ENCODE assay signal across 8 cellular contexts in genomic region chr1:17696417-17697301, GRCh38. TPM values are rescaled to one million over a fixed set of nuclear protein-coding genes. Genes with fewer than 3 reads are reported as not detected.
DNase-seq lines count a peak whose midpoint lies in the region; ATAC-seq and TF ChIP-seq lines count a peak whose summit lies in the region.

No MANE protein-coding gene starts in this region.

- peaks cover 4 to 6% of the 10 kb centered on the region in 2 experiments for H3K4me1 ChIP-seq in HCT116 (ENCODE audit: control insufficient read depth in 1 of 2, insufficient read depth in 2 of 2, low read length in 2 of 2)
- no peaks in the 10 kb centered on the region for H3K4me1 ChIP-seq in Peyer's patch

- peak; percentile 89 for ATAC-seq in HCT116

- 0 out of 2 replicates have a peak, but pooled peaks have one; percentile 38 for TF ChIP-seq RAD21 in HCT116 (IDR thresholded peaks at IDR 0.05; ENCODE audit: low read depth)

- H3K9me2 ChIP-seq in HCT116 (ENCODE audit: insufficient read depth) = no peaks in the 10 kb centered on the region

- no peaks in the 10 kb centered on the region for H3K36me3 ChIP-seq in HCT116 (ENCODE audit: control insufficient read depth in 1 of 2, insufficient read depth in 2 of 2, low read length in 2 of 2)
- peaks cover 0 to 47% (median 0%) of the 10 kb centered on the region in 3 donors for H3K36me3 ChIP-seq in Peyer's patch

- H4K20me1 ChIP-seq in HCT116 (ENCODE audit: insufficient read depth) = no peaks in the 10 kb centered on the region

- intact Hi-C loops in HCT116 (cut with micrococcal nuclease) = loop anchor here (1.0 to 2.0 kb wide), 2 partner anchors 36 to 202 kb away; no protein-coding TSS in a partner anchor

- POLR2A ChIA-PET in HCT116 (lab: Charles Lee) = no interaction called here

- H3K9me3 ChIP-seq in HCT116 (ENCODE audit: control insufficient read depth in 1 of 2, insufficient read depth in 1 of 2, low read depth in 1 of 2, low read length in 2 of 2) = no peaks in the 10 kb centered on the region
- H3K9me3 ChIP-seq in Peyer's patch = no peaks in the 10 kb centered on the region

- no TSS peak for BruUV-seq in HCT116 (replicated peaks; lab: Mats Ljungman, UMichigan)

- no peak overlapping the region for H3K4me2 ChIP-seq in HCT116 (ENCODE audit: low read length)

- no peak overlapping the region for H2AFZ ChIP-seq in HCT116 (ENCODE audit: low read depth, low read length, poor library complexity, severe bottlenecking)

- TF ChIP-seq POLR2A in HCT116 (IDR thresholded peaks at IDR 0.05; ENCODE audit: borderline replicate concordance, extremely low read depth, insufficient read depth, insufficient read length) (no peak), Peyer's patch (IDR thresholded peaks at IDR 0.05) (no peak)

- CTCF ChIA-PET in HCT116 (lab: Charles Lee) = interaction anchor here (0.6 to 1.5 kb wide), 7 partner anchors 12 to 879 kb away, joined by 3 to 7 read pairs (median 4); no protein-coding TSS in a partner anchor

- TF ChIP-seq CTCF in HCT116 (IDR thresholded peaks at IDR 0.05 in 2 of 3, conservative IDR thresholded peaks at IDR 0.05 in 1 of 3; ENCODE audit: borderline replicate concordance in 1 of 3, insufficient read depth in 1 of 3, low read depth in 2 of 3, low read length in 2 of 3) = peak; percentile 35 to 56 (median 48); a peak in 5 of 6 replicates
- TF ChIP-seq CTCF in Peyer's patch (IDR thresholded peaks at IDR 0.05) = peak in 1 of 6 experiments; percentile 14

- H3K4me3 ChIP-seq in HCT116 (replicated peaks in 1 of 2; ENCODE audit: low read depth in 1 of 2, low read length in 2 of 2) (no peak overlapping the region), skeletal muscle cell (ENCODE audit: low read depth, low read length) (no peak overlapping the region), Peyer's patch (no peak overlapping the region)

- peak; percentile 7 for DNase-seq in HCT116 (ENCODE audit: low read depth, low spot score)
- peak; percentile 80 for DNase-seq in amniotic epithelial cell (ENCODE audit: low read depth)
- DNase-seq in hepatic stellate cell (ENCODE audit: low spot score) = peak; percentile 46
- peak; percentile 34 for DNase-seq in skeletal muscle cell (ENCODE audit: low read depth)
- no peak for DNase-seq in DMS153 treated with DMSO at 0.1 percent for 48 hours (lab: John Stamatoyannopoulos, UW; ENCODE audit: unreplicated experiment)
- DNase-seq in activated gamma-delta T cell treated with Interleukin-2 at 50 U/mL for 16 hours = no peak
- DNase-seq in Kasumi-1 (lab: John Stamatoyannopoulos, UW) = no peak
- DNase-seq in Peyer's patch = no peak

- RAD21 ChIA-PET in HCT116 (lab: Charles Lee; ENCODE audit: low non-redundant PET in 1 of 2, low total read pairs in 2 of 2, uncharacterized antibody in 2 of 2, unreplicated experiment in 2 of 2) = interaction anchor here in 1 of 2 experiments (1.0 kb wide), 1 partner anchor 885 kb away, joined by 3 read pairs; no protein-coding TSS in a partner anchor

- no peaks in the 10 kb centered on the region for H3K79me2 ChIP-seq in HCT116 (ENCODE audit: insufficient read depth, low read length)

- no peaks in the 10 kb centered on the region for H3K27me3 ChIP-seq in HCT116 (ENCODE audit: insufficient read depth, low read length)
- H3K27me3 ChIP-seq in Peyer's patch = no peaks in the 10 kb centered on the region

- H3K27ac ChIP-seq in HCT116 (ENCODE audit: low read depth, low read length) (no peak overlapping the region), Peyer's patch (no peak overlapping the region)

- H3K9ac ChIP-seq in HCT116 (ENCODE audit: low read length) = no peak overlapping the region

TF ChIP-seq in HCT116, 20 proteins besides CTCF, POLR2A, EP300 and RAD21:
- no peak for TF ChIP-seq REST (IDR thresholded peaks at IDR 0.05; ENCODE audit: low read depth)
- no peak for TF ChIP-seq EGR1 (IDR thresholded peaks at IDR 0.05; ENCODE audit: low read depth)
- TF ChIP-seq ZNF274 (IDR thresholded peaks at IDR 0.05; ENCODE audit: low read depth, low read length) = no peak
- no peak for TF ChIP-seq EZH2phosphoT487 (IDR thresholded peaks at IDR 0.05; ENCODE audit: borderline replicate concordance)
- no peak for TF ChIP-seq CEBPB (IDR thresholded peaks at IDR 0.05; ENCODE audit: low read depth)
- TF ChIP-seq ZBTB33 (IDR thresholded peaks at IDR 0.05; ENCODE audit: extremely low read depth, insufficient replicate concordance, low read length) = no peak
- TF ChIP-seq SP1 (IDR thresholded peaks at IDR 0.05; ENCODE audit: low read depth) = no peak
- TF ChIP-seq ZFX (IDR thresholded peaks at IDR 0.05) = no peak
- no peak for TF ChIP-seq SIN3A (IDR thresholded peaks at IDR 0.05; ENCODE audit: low read depth)
- no peak for TF ChIP-seq FOSL1 (IDR thresholded peaks at IDR 0.05; ENCODE audit: low read depth)
- TF ChIP-seq ATF3 (IDR thresholded peaks at IDR 0.05) = no peak
TF ChIP-seq in HCT116: peak in this region for 0.

RNA-seq across cellular contexts. Expression of gene ACTL8, which starts 58.5 kb away (rescaled TPM):
- 0.69 TPM for total RNA-seq in HCT116 (2021; ENCODE audit: unreplicated experiment)
- polyA plus RNA-seq in HCT116 (2012) = 0.30 and 0.34 TPM in 2 replicates
- not detected for total RNA-seq in Peyer's patch

Comparison
In these comparisons a context has a peak if more than half of its experiments do, and no peak if none do; other contexts are left out.
1. DNase-seq: peak in HCT116 (single experiment), amniotic epithelial cell (single experiment), hepatic stellate cell (single experiment) and skeletal muscle cell (single experiment); none in DMS153 treated with DMSO at 0.1 percent for 48 hours (single experiment), activated gamma-delta T cell treated with Interleukin-2 at 50 U/mL for 16 hours (single experiment), Kasumi-1 (0 of 2) and Peyer's patch (0 of 3).